8 cellular contexts compared by ENCODE assay signal in genomic region chrX:134374294-134374693, GRCh38. TPM values are rescaled to one million over a fixed set of nuclear protein-coding genes. Genes with fewer than 3 reads are reported as not detected.
A peak's percentile ranks its signal among the peaks of the same experiment; 100 is the strongest.
DNase-seq lines count a peak whose midpoint lies in the region; ATAC-seq, FAIRE-seq and TF ChIP-seq lines count a peak whose summit lies in the region.

No MANE protein-coding gene starts in this region.

- intact Hi-C loops in body of pancreas (cut with DNase I), result no loop called here

- WGBS in body of pancreas, 2 donors, result 0 to 1% methylated on average over 9 of the region's 9 CpGs

- peaks cover 25% of the 10 kb centered on the region for H3K4me1 ChIP-seq in HUES48 (ENCODE audit: control insufficient read depth, insufficient read depth, low read length)
- H3K4me1 ChIP-seq in body of pancreas, result peaks cover 9% of the 10 kb centered on the region
- H3K4me1 ChIP-seq in mononuclear cell (ENCODE audit: insufficient read depth, low read length), result no peaks in the 10 kb centered on the region

- H3K27me3 ChIP-seq in HUES48 (ENCODE audit: control insufficient read depth, insufficient read depth, low read length) (no peaks in the 10 kb centered on the region; the same call in 1 of the 2 replicates), body of pancreas (no peaks in the 10 kb centered on the region), mononuclear cell (ENCODE audit: insufficient read depth, low read length) (no peaks in the 10 kb centered on the region)

- FAIRE-seq in frontal cortex (lab: Jason Lieb, UNC), result no peak

- POLR2A ChIA-PET in GM10248 (lab: Yijun Ruan, JAX), result interaction anchor here (0.7 kb wide), 1 partner anchor 12 kb away, joined by 3 read pairs; no protein-coding TSS in a partner anchor

- ATAC-seq in body of pancreas (no peak), HG03378 (IDR thresholded peaks at IDR 0.05; ENCODE audit: unreplicated experiment) (no peak), left lobe of liver (no peak)

- H3K36me3 ChIP-seq in HUES48 (ENCODE audit: control insufficient read depth, insufficient read depth, low read length), result peaks cover 21% of the 10 kb centered on the region
- no peaks in the 10 kb centered on the region for H3K36me3 ChIP-seq in body of pancreas (replicated peaks in 1 of 2; ENCODE audit: insufficient read depth in 1 of 2, low read depth in 2 of 2)

- no peak for TF ChIP-seq CTCF in body of pancreas (IDR thresholded peaks at IDR 0.05)
- TF ChIP-seq CTCF in GM10248 (IDR thresholded peaks at IDR 0.05; ENCODE audit: control extremely low read depth, extremely low read depth, low read depth, missing control alignments), result no peak

- H3K9ac ChIP-seq in HUES48 (ENCODE audit: low read depth, low read length), result peak overlapping the region; percentile 86

- CTCF ChIA-PET in GM10248 (lab: Yijun Ruan, JAX), result no interaction called here

- H3K27ac ChIP-seq in HUES48 (ENCODE audit: low read depth, low read length), result peak overlapping the region; percentile 96
- peak overlapping the region in 3 of 4 donors; percentile 88 to 98 (median 95) for H3K27ac ChIP-seq in body of pancreas

- H3K4me3 ChIP-seq in HUES48 (ENCODE audit: low read depth, low read length), result peak overlapping the region; percentile 89
- peak overlapping the region in 1 of 2 donors; percentile 74 for H3K4me3 ChIP-seq in body of pancreas
- peak overlapping the region; percentile 88 for H3K4me3 ChIP-seq in mononuclear cell (ENCODE audit: low read length)

- TF ChIP-seq POLR2A in body of pancreas (IDR thresholded peaks at IDR 0.05), result no peak

- peak; percentile 25 for DNase-seq in ACHN
- no peak for DNase-seq in body of pancreas
- DNase-seq in left lobe of liver (ENCODE audit: low spot score), result no peak
- DNase-seq in GM10248 (ENCODE audit: extremely low spot score), result no peak
- DNase-seq in frontal cortex (ENCODE audit: low spot score in 2 of 2), result no peak

- H3K9me3 ChIP-seq in HUES48 (ENCODE audit: control insufficient read depth, insufficient read depth, low read length), result no peaks in the 10 kb centered on the region
- no peaks in the 10 kb centered on the region for H3K9me3 ChIP-seq in body of pancreas
- H3K9me3 ChIP-seq in mononuclear cell (ENCODE audit: low read depth, low read length), result no peaks in the 10 kb centered on the region

- in situ Hi-C loops in ACHN (cut with HindIII; ENCODE audit: low pct_ligation_motif_present, low pct_unique_long_range_greater_than_20kb, low sequenced_read_pairs), result no loop called here

RNA-seq across cellular contexts. Expression of gene PHF6, which starts 1.2 kb away (rescaled TPM):
- total RNA-seq in body of pancreas (10 to 100 TPM in 1 of 2 donors, 1 to 10 TPM in 1; 8.0 to 10.5 TPM), mononuclear cell (10.6 TPM), left lobe of liver (4.8 TPM), frontal cortex (89.7 TPM)
